1 cellular context compared by ENCODE assay signal in genomic region chr18:3297025-3297984, GRCh38.
TF ChIP-seq lines count a peak whose summit lies in the region.

No MANE protein-coding gene starts in this region.

TF ChIP-seq in K562, 482 proteins besides CTCF, POLR2A, EP300 and RAD21 (continued from another document and continues in another):
- TF ChIP-seq MAFF (IDR thresholded peaks at IDR 0.05; ENCODE audit: low read length): peak; percentile 60
- no peak for TF ChIP-seq RBM14 (IDR thresholded peaks at IDR 0.05; ENCODE audit: borderline replicate concordance, insufficient read depth, low read depth, low read length)
- TF ChIP-seq DNMT1 (IDR thresholded peaks at IDR 0.05): no peak
- TF ChIP-seq POLR2B (IDR thresholded peaks at IDR 0.05; ENCODE audit: low read depth, partially characterized antibody): peak; percentile 86
- peak; percentile 86 for TF ChIP-seq ARID4B (CRISPR knock-in tag; IDR thresholded peaks at IDR 0.05)
- TF ChIP-seq GABPB1 (CRISPR knock-in tag; IDR thresholded peaks at IDR 0.05): peak; percentile 75
- TF ChIP-seq ZNF586 (CRISPR knock-in tag; conservative IDR thresholded peaks at IDR 0.05): no peak
- no peak for TF ChIP-seq DMBX1 (CRISPR knock-in tag; IDR thresholded peaks at IDR 0.05; ENCODE audit: borderline replicate concordance)
- TF ChIP-seq ZEB2 (IDR thresholded peaks at IDR 0.05): peak; percentile 70; the same call in 1 of the 2 replicates
- TF ChIP-seq NR4A1 (CRISPR knock-in tag; IDR thresholded peaks at IDR 0.05): no peak
- TF ChIP-seq NR4A1 (tag; IDR thresholded peaks at IDR 0.05): no peak
- TF ChIP-seq ETV5 (CRISPR knock-in tag; IDR thresholded peaks at IDR 0.05; ENCODE audit: low read depth): peak; percentile 79
- TF ChIP-seq ZNF699 (CRISPR knock-in tag; IDR thresholded peaks at IDR 0.05; ENCODE audit: insufficient replicate concordance): no peak
- TF ChIP-seq TCF7L2 (IDR thresholded peaks at IDR 0.05; ENCODE audit: low read depth, low read length): 0 out of 2 replicates have a peak, but pooled peaks have one; percentile 32
- TF ChIP-seq ZNF436 (CRISPR knock-in tag; IDR thresholded peaks at IDR 0.05): no peak
- no peak for TF ChIP-seq ZNF780A (CRISPR knock-in tag; IDR thresholded peaks at IDR 0.05)
- TF ChIP-seq TRIM28 (IDR thresholded peaks at IDR 0.05): peak; percentile 50; the same call in 1 of the 2 replicates
- no peak for TF ChIP-seq ZNF408 (CRISPR knock-in tag; IDR thresholded peaks at IDR 0.05; ENCODE audit: low read depth)
- TF ChIP-seq, protein P1, sequence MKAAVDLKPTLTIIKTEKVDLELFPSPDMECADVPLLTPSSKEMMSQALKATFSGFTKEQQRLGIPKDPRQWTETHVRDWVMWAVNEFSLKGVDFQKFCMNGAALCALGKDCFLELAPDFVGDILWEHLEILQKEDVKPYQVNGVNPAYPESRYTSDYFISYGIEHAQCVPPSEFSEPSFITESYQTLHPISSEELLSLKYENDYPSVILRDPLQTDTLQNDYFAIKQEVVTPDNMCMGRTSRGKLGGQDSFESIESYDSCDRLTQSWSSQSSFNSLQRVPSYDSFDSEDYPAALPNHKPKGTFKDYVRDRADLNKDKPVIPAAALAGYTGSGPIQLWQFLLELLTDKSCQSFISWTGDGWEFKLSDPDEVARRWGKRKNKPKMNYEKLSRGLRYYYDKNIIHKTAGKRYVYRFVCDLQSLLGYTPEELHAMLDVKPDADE (conservative IDR thresholded peaks at IDR 0.05; ENCODE audit: control insufficient read depth, low read depth, low read length): 0 out of 2 replicates have a peak, but pooled peaks have one; percentile 50
- TF ChIP-seq ASH1L (IDR thresholded peaks at IDR 0.05; ENCODE audit: borderline replicate concordance, low read depth, partially characterized antibody): no peak
- peak; percentile 53; the same call in 1 of the 2 replicates for TF ChIP-seq MBD2 (IDR thresholded peaks at IDR 0.05; ENCODE audit: borderline replicate concordance, low read depth)
- TF ChIP-seq, protein P2, sequence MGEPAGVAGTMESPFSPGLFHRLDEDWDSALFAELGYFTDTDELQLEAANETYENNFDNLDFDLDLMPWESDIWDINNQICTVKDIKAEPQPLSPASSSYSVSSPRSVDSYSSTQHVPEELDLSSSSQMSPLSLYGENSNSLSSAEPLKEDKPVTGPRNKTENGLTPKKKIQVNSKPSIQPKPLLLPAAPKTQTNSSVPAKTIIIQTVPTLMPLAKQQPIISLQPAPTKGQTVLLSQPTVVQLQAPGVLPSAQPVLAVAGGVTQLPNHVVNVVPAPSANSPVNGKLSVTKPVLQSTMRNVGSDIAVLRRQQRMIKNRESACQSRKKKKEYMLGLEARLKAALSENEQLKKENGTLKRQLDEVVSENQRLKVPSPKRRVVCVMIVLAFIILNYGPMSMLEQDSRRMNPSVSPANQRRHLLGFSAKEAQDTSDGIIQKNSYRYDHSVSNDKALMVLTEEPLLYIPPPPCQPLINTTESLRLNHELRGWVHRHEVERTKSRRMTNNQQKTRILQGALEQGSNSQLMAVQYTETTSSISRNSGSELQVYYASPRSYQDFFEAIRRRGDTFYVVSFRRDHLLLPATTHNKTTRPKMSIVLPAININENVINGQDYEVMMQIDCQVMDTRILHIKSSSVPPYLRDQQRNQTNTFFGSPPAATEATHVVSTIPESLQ (CRISPR knock-in tag; IDR thresholded peaks at IDR 0.05): peak; percentile 86; the same call in 1 of the 2 replicates
- TF ChIP-seq HNRNPLL (IDR thresholded peaks at IDR 0.05; ENCODE audit: low read depth, low read length, poor library complexity, severe bottlenecking): no peak
- TF ChIP-seq THRAP3 (IDR thresholded peaks at IDR 0.05; ENCODE audit: borderline replicate concordance): no peak
- no peak for TF ChIP-seq STAT5B (CRISPR knock-in tag; IDR thresholded peaks at IDR 0.05)
- TF ChIP-seq RBM17 (IDR thresholded peaks at IDR 0.05; ENCODE audit: borderline replicate concordance, low read depth, low read length): no peak
- TF ChIP-seq ZNF24 (IDR thresholded peaks at IDR 0.05): no peak
- 0 out of 2 replicates have a peak, but pooled peaks have one; percentile 24 for TF ChIP-seq STAT5A (IDR thresholded peaks at IDR 0.05; ENCODE audit: borderline replicate concordance, low read length)
- no peak for TF ChIP-seq PHF21A (IDR thresholded peaks at IDR 0.05; ENCODE audit: borderline replicate concordance, low read depth)
- TF ChIP-seq ZFP91 (CRISPR knock-in tag; IDR thresholded peaks at IDR 0.05): peak; percentile 73; the same call in 1 of the 2 replicates
- TF ChIP-seq FIP1L1 (IDR thresholded peaks at IDR 0.05; ENCODE audit: low read depth, low read length, poor library complexity, severe bottlenecking): no peak
- peak; percentile 65; the same call in 1 of the 2 replicates for TF ChIP-seq MTA3 (IDR thresholded peaks at IDR 0.05; ENCODE audit: borderline replicate concordance)
- peak; percentile 70; the same call in 1 of the 2 replicates for TF ChIP-seq ZNF12 (CRISPR knock-in tag; IDR thresholded peaks at IDR 0.05)
- no peak for TF ChIP-seq MTA2 (IDR thresholded peaks at IDR 0.05; ENCODE audit: low read depth)
- TF ChIP-seq MAZ (CRISPR knock-in tag; conservative IDR thresholded peaks at IDR 0.05 in 1 of 2, IDR thresholded peaks at IDR 0.05 in 1 of 2): peak; percentile 57 to 61; a peak in 3 of 4 replicates
- TF ChIP-seq CREB3L1 (IDR thresholded peaks at IDR 0.05; ENCODE audit: borderline replicate concordance, low read depth): peak; percentile 48; the same call in 1 of the 2 replicates
- TF ChIP-seq AFF4 (CRISPR knock-in tag; IDR thresholded peaks at IDR 0.05): no peak
- no peak for TF ChIP-seq MEF2A (IDR thresholded peaks at IDR 0.05; ENCODE audit: control insufficient read depth, low read depth, low read length)
- no peak for TF ChIP-seq ATF1 (CRISPR knock-in tag; IDR thresholded peaks at IDR 0.05)
- peak; percentile 70 for TF ChIP-seq ATF1 (tag; IDR thresholded peaks at IDR 0.05)
- peak in 1 of 2 experiments; percentile 93; a peak in 2 of 3 replicates for TF ChIP-seq CBX3 (IDR thresholded peaks at IDR 0.05; ENCODE audit: borderline replicate concordance in 1 of 2, low read length in 2 of 2)
- TF ChIP-seq PKNOX1 (IDR thresholded peaks at IDR 0.05): peak; percentile 58; the same call in 1 of the 2 replicates
- no peak for TF ChIP-seq HDAC8 (tag; IDR thresholded peaks at IDR 0.05)
- no peak for TF ChIP-seq HDAC6 (IDR thresholded peaks at IDR 0.05; ENCODE audit: low read depth, low read length)
